ENCODE assay signal across 17 cellular contexts in the genomic region with DNA sequence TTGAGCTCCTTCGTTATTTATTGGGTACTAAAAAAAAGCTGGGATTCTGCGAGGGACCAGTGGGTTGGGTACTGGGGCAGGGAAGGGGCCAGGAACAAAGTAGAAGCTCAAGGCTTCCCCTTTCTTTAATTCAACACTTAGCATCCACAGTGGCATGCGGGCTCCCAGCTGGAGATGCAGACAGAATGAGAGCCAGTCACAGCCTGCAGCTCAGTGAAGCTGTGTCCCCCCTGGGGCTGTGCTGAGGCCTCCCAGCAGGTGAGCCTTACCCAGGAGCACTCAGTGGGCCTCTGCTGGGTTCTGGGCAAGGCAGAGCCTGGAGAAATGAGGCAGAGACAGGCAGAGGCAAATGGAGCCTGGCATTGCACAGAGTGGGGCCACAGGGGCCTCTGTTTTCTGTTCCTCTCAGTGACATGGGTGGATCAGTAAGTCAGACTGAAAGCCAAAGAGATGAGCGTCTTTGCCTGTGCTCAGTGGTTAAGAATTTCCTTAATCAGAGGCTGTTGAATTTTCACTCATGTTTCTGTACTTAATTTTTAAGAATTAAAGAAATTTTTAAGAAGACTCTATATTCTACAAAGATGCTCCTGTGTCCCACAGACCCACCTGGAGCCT.
A peak's percentile ranks its signal among the peaks of the same experiment; 100 is the strongest.
DNase-seq lines count a peak whose midpoint lies in the region; ATAC-seq and TF ChIP-seq lines count a peak whose summit lies in the region.
"Had no signal": no experiment of that assay in that cellular context is flagged by ENCODE, and none has a peak within 500 bp of the region (broad histone marks: within the 10 kb centered on the region; RNA-seq: fewer than 3 reads in every experiment).

No MANE protein-coding gene starts in this region.

- peaks cover 16 to 17% of the 10 kb centered on the region in 2 donors for H3K4me1 ChIP-seq in mucosa of rectum (ENCODE audit: control insufficient read depth in 2 of 2, insufficient read depth in 2 of 2, low read length in 2 of 2)
- peaks cover 9% of the 10 kb centered on the region for H3K4me1 ChIP-seq in upper lobe of right lung

- no peak overlapping the region for H3K9ac ChIP-seq in mucosa of rectum (ENCODE audit: low read depth in 1 of 2, low read length in 2 of 2)

- H3K4me3 ChIP-seq in mucosa of rectum (ENCODE audit: low read length in 2 of 2) (no peak overlapping the region), upper lobe of right lung (no peak overlapping the region)
- H3K4me3 ChIP-seq: heart right ventricle had no signal

- POLR2A ChIA-PET in activated CD4-positive, alpha-beta memory T cell treated with anti-CD3 and anti-CD28 coated beads, Interleukin-2, amount 10 ng/mL, durations not matched to agents 7 days and 5 days (lab: Charles Lee), result no interaction called here

- H3K27ac Mint-ChIP-seq in activated naive CD8-positive, alpha-beta T cell treated with anti-CD3 and anti-CD28 coated beads, Interleukin-2, amount 50 U/mL, for 24 hours, result no peak overlapping the region
- H3K27ac Mint-ChIP-seq in activated naive CD8-positive, alpha-beta T cell treated with anti-CD3 and anti-CD28 coated beads for 36 hours, result no peak overlapping the region
- H3K27ac Mint-ChIP-seq in activated CD4-positive, alpha-beta memory T cell treated with anti-CD3 and anti-CD28 coated beads, Interleukin-2, amount 10 ng/mL, durations not matched to agents 7 days and 5 days, result peak overlapping the region; percentile 56
- H3K27ac Mint-ChIP-seq: activated naive CD4-positive, alpha-beta T cell treated with anti-CD3 and anti-CD28 coated beads, Interleukin-2, amount 10 ng/mL, durations not matched to agents 7 days and 5 days had no signal

- H3K27me3 ChIP-seq in mucosa of rectum (ENCODE audit: control insufficient read depth in 2 of 2, insufficient read depth in 2 of 2, low read length in 2 of 2), result no peaks in the 10 kb centered on the region
- H3K27me3 ChIP-seq in upper lobe of right lung, result no peaks in the 10 kb centered on the region
- H3K27me3 ChIP-seq: brain microvascular endothelial cell, heart right ventricle had no signal

- ATAC-seq in activated naive CD8-positive, alpha-beta T cell treated with anti-CD3 and anti-CD28 coated beads, Interleukin-2, amount 50 U/mL, for 24 hours, result peak; percentile 53
- no peak for ATAC-seq in HG02981 (IDR thresholded peaks at IDR 0.05; ENCODE audit: unreplicated experiment)
- no peak for ATAC-seq in upper lobe of right lung
- ATAC-seq: heart right ventricle, Panc1 had no signal

- no peak overlapping the region for H3K4me3 Mint-ChIP-seq in activated naive CD8-positive, alpha-beta T cell treated with anti-CD3 and anti-CD28 coated beads, Interleukin-2, amount 50 U/mL, for 24 hours
- H3K4me3 Mint-ChIP-seq in activated naive CD8-positive, alpha-beta T cell treated with anti-CD3 and anti-CD28 coated beads for 36 hours, result no peak overlapping the region
- no peak overlapping the region for H3K4me3 Mint-ChIP-seq in activated CD4-positive, alpha-beta memory T cell treated with anti-CD3 and anti-CD28 coated beads, Interleukin-2, amount 10 ng/mL, durations not matched to agents 7 days and 5 days
- H3K4me3 Mint-ChIP-seq: activated naive CD4-positive, alpha-beta T cell treated with anti-CD3 and anti-CD28 coated beads, Interleukin-2, amount 10 ng/mL, durations not matched to agents 7 days and 5 days had no signal

- peaks cover 4% of the 10 kb centered on the region for H3K9me3 Mint-ChIP-seq in activated naive CD8-positive, alpha-beta T cell treated with anti-CD3 and anti-CD28 coated beads, Interleukin-2, amount 50 U/mL, for 24 hours
- no peaks in the 10 kb centered on the region for H3K9me3 Mint-ChIP-seq in activated naive CD8-positive, alpha-beta T cell treated with anti-CD3 and anti-CD28 coated beads for 36 hours
- peaks cover 29% of the 10 kb centered on the region for H3K9me3 Mint-ChIP-seq in activated CD4-positive, alpha-beta memory T cell treated with anti-CD3 and anti-CD28 coated beads, Interleukin-2, amount 10 ng/mL, durations not matched to agents 7 days and 5 days

- no peak for TF ChIP-seq CTCF in upper lobe of right lung (IDR thresholded peaks at IDR 0.05)

- no peak for DNase-seq in activated naive CD8-positive, alpha-beta T cell treated with anti-CD3 and anti-CD28 coated beads, Interleukin-2, amount 50 U/mL, for 24 hours
- no peak for DNase-seq in activated naive CD8-positive, alpha-beta T cell treated with anti-CD3 and anti-CD28 coated beads for 36 hours
- DNase-seq in activated CD4-positive, alpha-beta memory T cell treated with anti-CD3 and anti-CD28 coated beads, Interleukin-2, amount 10 ng/mL, durations not matched to agents 7 days and 5 days, result no peak
- no peak for DNase-seq in DMS 273 (lab: John Stamatoyannopoulos, UW; ENCODE audit: unreplicated experiment)
- DNase-seq in NCI-H2227 (lab: John Stamatoyannopoulos, UW; ENCODE audit: unreplicated experiment), result no peak
- no peak for DNase-seq in upper lobe of right lung
- DNase-seq: activated naive CD4-positive, alpha-beta T cell treated with anti-CD3 and anti-CD28 coated beads, Interleukin-2, amount 10 ng/mL, durations not matched to agents 7 days and 5 days; COR-L47; GDM1; heart right ventricle; midbrain; NCI-H2029 treated with DMSO at 0.1 percent for 48 hours; NCI-H526 treated with DMSO at 0.1 percent for 48 hours had no signal

- CTCF ChIA-PET in activated CD4-positive, alpha-beta memory T cell treated with anti-CD3 and anti-CD28 coated beads, Interleukin-2, amount 10 ng/mL, durations not matched to agents 7 days and 5 days (lab: Charles Lee), result no interaction called here

- H3K9me3 ChIP-seq in mucosa of rectum (ENCODE audit: control insufficient read depth in 2 of 2, low read length in 2 of 2) (no peaks in the 10 kb centered on the region), upper lobe of right lung (no peaks in the 10 kb centered on the region)
- H3K9me3 ChIP-seq: heart right ventricle had no signal

- peak overlapping the region; percentile 6 to 53 for H3K27ac ChIP-seq in mucosa of rectum (ENCODE audit: low read depth in 2 of 2, low read length in 2 of 2)
- H3K27ac ChIP-seq in upper lobe of right lung, result no peak overlapping the region
- H3K27ac ChIP-seq: brain microvascular endothelial cell had no signal

- H3K36me3 ChIP-seq in mucosa of rectum (ENCODE audit: control insufficient read depth in 2 of 2, insufficient read depth in 2 of 2, low read length in 2 of 2), result no peaks in the 10 kb centered on the region
- H3K36me3 ChIP-seq in upper lobe of right lung, result no peaks in the 10 kb centered on the region
- H3K36me3 ChIP-seq: brain microvascular endothelial cell, heart right ventricle had no signal

- peaks cover 24% of the 10 kb centered on the region for H3K4me1 Mint-ChIP-seq in activated naive CD8-positive, alpha-beta T cell treated with anti-CD3 and anti-CD28 coated beads, Interleukin-2, amount 50 U/mL, for 24 hours
- no peaks in the 10 kb centered on the region for H3K4me1 Mint-ChIP-seq in activated naive CD8-positive, alpha-beta T cell treated with anti-CD3 and anti-CD28 coated beads for 36 hours
- H3K4me1 Mint-ChIP-seq in activated CD4-positive, alpha-beta memory T cell treated with anti-CD3 and anti-CD28 coated beads, Interleukin-2, amount 10 ng/mL, durations not matched to agents 7 days and 5 days, result peaks cover 61% of the 10 kb centered on the region
- H3K4me1 Mint-ChIP-seq: activated naive CD4-positive, alpha-beta T cell treated with anti-CD3 and anti-CD28 coated beads, Interleukin-2, amount 10 ng/mL, durations not matched to agents 7 days and 5 days had no signal

- H3K36me3 Mint-ChIP-seq in activated naive CD8-positive, alpha-beta T cell treated with anti-CD3 and anti-CD28 coated beads, Interleukin-2, amount 50 U/mL, for 24 hours (ENCODE audit: low read depth), result peaks cover 5% of the 10 kb centered on the region
- no peaks in the 10 kb centered on the region for H3K36me3 Mint-ChIP-seq in activated naive CD8-positive, alpha-beta T cell treated with anti-CD3 and anti-CD28 coated beads for 36 hours
- H3K36me3 Mint-ChIP-seq in activated CD4-positive, alpha-beta memory T cell treated with anti-CD3 and anti-CD28 coated beads, Interleukin-2, amount 10 ng/mL, durations not matched to agents 7 days and 5 days (ENCODE audit: low read depth), result peaks cover 55% of the 10 kb centered on the region
- H3K36me3 Mint-ChIP-seq: activated naive CD4-positive, alpha-beta T cell treated with anti-CD3 and anti-CD28 coated beads, Interleukin-2, amount 10 ng/mL, durations not matched to agents 7 days and 5 days had no signal

- intact Hi-C loops in upper lobe of right lung (cut with DNase I), result no loop called here

- H3K27me3 Mint-ChIP-seq in activated naive CD8-positive, alpha-beta T cell treated with anti-CD3 and anti-CD28 coated beads, Interleukin-2, amount 50 U/mL, for 24 hours, result peaks cover 3% of the 10 kb centered on the region
- no peaks in the 10 kb centered on the region for H3K27me3 Mint-ChIP-seq in activated naive CD8-positive, alpha-beta T cell treated with anti-CD3 and anti-CD28 coated beads for 36 hours
- no peaks in the 10 kb centered on the region for H3K27me3 Mint-ChIP-seq in activated CD4-positive, alpha-beta memory T cell treated with anti-CD3 and anti-CD28 coated beads, Interleukin-2, amount 10 ng/mL, durations not matched to agents 7 days and 5 days
